In genomic region chr1:2493691-2494322, GRCh38 we compare ENCODE assay signal across 17 cellular contexts. TPM values are rescaled to one million over a fixed set of nuclear protein-coding genes. Genes with fewer than 3 reads are reported as not detected.
DNase-seq lines count a peak whose midpoint lies in the region; ATAC-seq, FAIRE-seq and TF ChIP-seq lines count a peak whose summit lies in the region.
"Had no signal": no experiment of that assay in that cellular context is flagged by ENCODE, and none has a peak within 500 bp of the region (broad histone marks: within the 10 kb centered on the region; RNA-seq: fewer than 3 reads in every experiment).

No MANE protein-coding gene starts in this region.

- intact Hi-C loops in testis (cut with DNase I; ENCODE audit: low total_unique reads): no loop called here

- H3K9me3 ChIP-seq in keratinocyte (ENCODE audit: control insufficient read depth, low read depth, low read length): no peaks in the 10 kb centered on the region
- no peaks in the 10 kb centered on the region for H3K9me3 ChIP-seq in testis

- WGBS in testis, 2 donors: 73 to 96% methylated on average over 4 to 24 of the region's 24 CpGs

- peak; percentile 27 for ATAC-seq in activated naive CD8-positive, alpha-beta T cell treated with anti-CD3 and anti-CD28 coated beads, Interleukin-2, amount 10 ng/mL, durations not matched to agents 7 days and 5 days (ENCODE audit: low read depth)
- no peak for ATAC-seq in GM18520 (IDR thresholded peaks at IDR 0.05; ENCODE audit: unreplicated experiment)
- ATAC-seq: left ventricle myocardium superior had no signal

- TF ChIP-seq CTCF in keratinocyte (optimal IDR thresholded peaks at IDR 0.05 in 1 of 3, IDR thresholded peaks at IDR 0.05 in 1 of 3, conservative IDR thresholded peaks at IDR 0.05 in 1 of 3; ENCODE audit: extremely low read depth in 1 of 3, insufficient read depth in 2 of 3, low read length in 3 of 3): no peak
- no peak for TF ChIP-seq CTCF in testis (IDR thresholded peaks at IDR 0.05)

- dilution Hi-C loops in keratinocyte (cut with MboI; ENCODE audit: extremely low pct_ligation_motif_present, low sequenced_read_pairs): no loop called here

- no peaks in the 10 kb centered on the region for H3K36me3 Mint-ChIP-seq in activated naive CD8-positive, alpha-beta T cell treated with anti-CD3 and anti-CD28 coated beads, Interleukin-2, amount 10 ng/mL, durations not matched to agents 7 days and 5 days

- H3K27me3 Mint-ChIP-seq in activated naive CD8-positive, alpha-beta T cell treated with anti-CD3 and anti-CD28 coated beads, Interleukin-2, amount 10 ng/mL, durations not matched to agents 7 days and 5 days: no peaks in the 10 kb centered on the region

- H3K36me3 ChIP-seq in keratinocyte (ENCODE audit: control insufficient read depth in 2 of 2, extremely low read depth in 1 of 2, insufficient read depth in 2 of 2, low read length in 2 of 2): peaks cover 20 to 31% of the 10 kb centered on the region in 2 experiments
- no peaks in the 10 kb centered on the region for H3K36me3 ChIP-seq in testis (ENCODE audit: low read depth, missing control alignments)

- POLR2A ChIA-PET in activated naive CD8-positive, alpha-beta T cell treated with anti-CD3 and anti-CD28 coated beads, Interleukin-2, amount 10 ng/mL, durations not matched to agents 7 days and 5 days (lab: Charles Lee): interaction anchor here (1.7 kb wide), 1 partner anchor 53 kb away, joined by 7 read pairs; no protein-coding TSS in a partner anchor

- peaks cover 11% of the 10 kb centered on the region for H3K4me1 Mint-ChIP-seq in activated naive CD8-positive, alpha-beta T cell treated with anti-CD3 and anti-CD28 coated beads, Interleukin-2, amount 10 ng/mL, durations not matched to agents 7 days and 5 days

- H3K4me3 Mint-ChIP-seq in activated naive CD8-positive, alpha-beta T cell treated with anti-CD3 and anti-CD28 coated beads, Interleukin-2, amount 10 ng/mL, durations not matched to agents 7 days and 5 days: no peak overlapping the region
- H3K4me3 Mint-ChIP-seq: activated naive CD4-positive, alpha-beta T cell treated with anti-CD3 and anti-CD28 coated beads for 36 hours had no signal

- H3K27me3 ChIP-seq in keratinocyte (ENCODE audit: control insufficient read depth, extremely low read depth, insufficient read depth, low read length) (no peaks in the 10 kb centered on the region), testis (no peaks in the 10 kb centered on the region)

- no peak for FAIRE-seq in keratinocyte (lab: Jason Lieb, UNC)

- no peaks in the 10 kb centered on the region for H3K9me1 ChIP-seq in keratinocyte (ENCODE audit: control insufficient read depth, extremely low read depth, insufficient read depth, low read length)

- no peak for TF ChIP-seq POLR2A in testis (IDR thresholded peaks at IDR 0.05)

- H3K9me3 Mint-ChIP-seq in activated naive CD8-positive, alpha-beta T cell treated with anti-CD3 and anti-CD28 coated beads, Interleukin-2, amount 10 ng/mL, durations not matched to agents 7 days and 5 days: no peaks in the 10 kb centered on the region

- no peak overlapping the region for H3K4me3 ChIP-seq in keratinocyte (ENCODE audit: control insufficient read depth in 2 of 3, extremely low read depth in 1 of 3, insufficient read depth in 2 of 3, low read depth in 1 of 3, low read length in 3 of 3)
- H3K4me3 ChIP-seq in testis: no peak overlapping the region
- H3K4me3 ChIP-seq: SK-N-MC had no signal

- peak overlapping the region; percentile 16 for H3K4me2 ChIP-seq in keratinocyte (ENCODE audit: control insufficient read depth, extremely low read depth, insufficient read depth, low read depth, low read length)

- peaks cover 10% of the 10 kb centered on the region for H3K4me1 ChIP-seq in keratinocyte (ENCODE audit: control insufficient read depth, extremely low read depth, insufficient read depth, low read length)
- no peaks in the 10 kb centered on the region for H3K4me1 ChIP-seq in testis
- H3K4me1 ChIP-seq: parathyroid adenoma had no signal

- peaks cover 7% of the 10 kb centered on the region for H4K20me1 ChIP-seq in keratinocyte (ENCODE audit: control insufficient read depth, extremely low read depth, insufficient read depth, low read length)

- H3K9ac ChIP-seq in keratinocyte (ENCODE audit: control insufficient read depth, extremely low read depth, insufficient read depth, low read length): no peak overlapping the region
- H3K9ac ChIP-seq: parathyroid adenoma had no signal

- no peak overlapping the region for H2AFZ ChIP-seq in keratinocyte (ENCODE audit: control insufficient read depth, low read length)
- H2AFZ ChIP-seq: parathyroid adenoma had no signal

- DNase-seq in activated gamma-delta T cell treated with Interleukin-2 at 50 U/mL for 16 hours (peak; percentile 53), activated gamma-delta T cell (lab: John Stamatoyannopoulos, UW) (no peak), keratinocyte (ENCODE audit: low read depth, low spot score) (no peak), testis (peak; percentile 29), DMS153 (lab: John Stamatoyannopoulos, UW) (no peak), NCI-H1436 treated with DMSO at 0.1 percent for 48 hours (lab: John Stamatoyannopoulos, UW) (no peak)
- DNase-seq in activated naive CD8-positive, alpha-beta T cell treated with anti-CD3 and anti-CD28 coated beads, Interleukin-2, amount 10 ng/mL, durations not matched to agents 7 days and 5 days: no peak
- DNase-seq: activated CD4-positive, alpha-beta T cell treated with anti-CD3 and anti-CD28 coated beads for 48 hours; activated naive CD4-positive, alpha-beta T cell treated with anti-CD3 and anti-CD28 coated beads for 36 hours; left ventricle myocardium superior; NCI-H1092 treated with DMSO at 0.1 percent for 48 hours; NCI-H69; stimulated activated CD4-positive, alpha-beta T cell treated with anti-CD3 and anti-CD28 coated beads, Interleukin-2, amount 100 ng/mL, for 48 hours had no signal

- peak overlapping the region; percentile 60 for H3K27ac Mint-ChIP-seq in activated naive CD8-positive, alpha-beta T cell treated with anti-CD3 and anti-CD28 coated beads, Interleukin-2, amount 10 ng/mL, durations not matched to agents 7 days and 5 days
- H3K27ac Mint-ChIP-seq: activated naive CD4-positive, alpha-beta T cell treated with anti-CD3 and anti-CD28 coated beads for 36 hours had no signal

- no peaks in the 10 kb centered on the region for H3K79me2 ChIP-seq in keratinocyte (ENCODE audit: control insufficient read depth, insufficient read depth, low read length)
- H3K79me2 ChIP-seq: parathyroid adenoma had no signal

- H3K27ac ChIP-seq in keratinocyte (ENCODE audit: control insufficient read depth, insufficient read depth, low read length) (no peak overlapping the region), testis (no peak overlapping the region)
- H3K27ac ChIP-seq: parathyroid adenoma, SK-N-MC had no signal

RNA-seq across cellular contexts. Expression of gene PLCH2, which starts 17.7 kb away (rescaled TPM):
- 10 to 100 TPM; 28.2 to 30.3 TPM for total RNA-seq in activated naive CD8-positive, alpha-beta T cell treated with anti-CD3 and anti-CD28 coated beads, Interleukin-2, amount 10 ng/mL, durations not matched to agents 7 days and 5 days
- polyA plus RNA-seq in keratinocyte: 57.4 to 74.0 TPM (median 66.3 TPM) in 3 replicates
- polyA plus RNA-seq in keratinocyte (2011; ENCODE audit: low read depth): 17.9 TPM
- polyA plus RNA-seq in keratinocyte (2011; cell fraction: cytosol; rRNA removed): 24.2 and 50.6 TPM in 2 replicates
- polyA plus RNA-seq in keratinocyte (2011; cell fraction: nucleus; rRNA removed): 215 and 298 TPM in 2 replicates
- polyA plus RNA-seq in keratinocyte (2012; ENCODE audit: low replicate concordance): 46.5 and 86.1 TPM in 2 replicates
- 57.0 to 77.1 TPM (median 64.7 TPM) in 3 replicates for polyA minus RNA-seq in keratinocyte
- 123 TPM for polyA minus RNA-seq in keratinocyte (2011; cell fraction: cytosol; rRNA and poly(A)+ RNA removed)
- polyA minus RNA-seq in keratinocyte (2011; cell fraction: nucleus; rRNA and poly(A)+ RNA removed): 170 and 173 TPM in 2 replicates
- 1 to 10 TPM; 5.7 to 6.5 TPM for total RNA-seq in testis
- polyA plus RNA-seq in testis (ENCODE audit: insufficient read depth, low read depth, low replicate concordance): 2.7 TPM

RNA-seq across cellular contexts. Expression of gene PANK4, which starts 32.6 kb away (rescaled TPM):
- 10 to 100 TPM; 86.5 to 88.9 TPM for total RNA-seq in activated naive CD8-positive, alpha-beta T cell treated with anti-CD3 and anti-CD28 coated beads, Interleukin-2, amount 10 ng/mL, durations not matched to agents 7 days and 5 days
- polyA plus RNA-seq in keratinocyte (14.5 to 15.7 TPM (median 14.8 TPM) in 3 replicates), testis (ENCODE audit: insufficient read depth, low read depth, low replicate concordance) (23.2 TPM)
- 9.0 TPM for polyA plus RNA-seq in keratinocyte (2011; ENCODE audit: low read depth)
- 5.7 and 7.6 TPM in 2 replicates for polyA plus RNA-seq in keratinocyte (2011; cell fraction: cytosol; rRNA removed)
- polyA plus RNA-seq in keratinocyte (2011; cell fraction: nucleus; rRNA removed): 27.9 and 28.9 TPM in 2 replicates
- polyA plus RNA-seq in keratinocyte (2012; ENCODE audit: low replicate concordance): 14.0 and 15.0 TPM in 2 replicates
- polyA minus RNA-seq in keratinocyte: 13.7 to 21.6 TPM (median 14.6 TPM) in 3 replicates
- 35.5 TPM for polyA minus RNA-seq in keratinocyte (2011; cell fraction: cytosol; rRNA and poly(A)+ RNA removed)
- polyA minus RNA-seq in keratinocyte (2011; cell fraction: nucleus; rRNA and poly(A)+ RNA removed): 17.4 and 21.3 TPM in 2 replicates
- 10 to 100 TPM; 65.9 to 84.7 TPM for total RNA-seq in testis

RNA-seq across cellular contexts. Expression of gene HES5, which starts 36.3 kb away (rescaled TPM):
- not detected for total RNA-seq in activated naive CD8-positive, alpha-beta T cell treated with anti-CD3 and anti-CD28 coated beads, Interleukin-2, amount 10 ng/mL, durations not matched to agents 7 days and 5 days
- polyA plus RNA-seq in keratinocyte (0.33 to 0.44 TPM (median 0.37 TPM) in 3 replicates), testis (ENCODE audit: insufficient read depth, low read depth, low replicate concordance) (1.1 TPM)
- polyA plus RNA-seq in keratinocyte (2011; ENCODE audit: low read depth): 0.75 TPM
- 0.16 TPM in 2 replicates for polyA plus RNA-seq in keratinocyte (2011; cell fraction: cytosol; rRNA removed)
- polyA plus RNA-seq in keratinocyte (2011; cell fraction: nucleus; rRNA removed): 0.43 and 0.46 TPM in 2 replicates
- polyA plus RNA-seq in keratinocyte (2012; ENCODE audit: low replicate concordance): 0.33 and 2.0 TPM in 2 replicates
- 0.72 to 2.0 TPM (median 1.0 TPM) in 3 replicates for polyA minus RNA-seq in keratinocyte
- polyA minus RNA-seq in keratinocyte (2011; cell fraction: cytosol; rRNA and poly(A)+ RNA removed): 11.1 TPM
- 0.47 and 2.1 TPM in 2 replicates for polyA minus RNA-seq in keratinocyte (2011; cell fraction: nucleus; rRNA and poly(A)+ RNA removed)
- total RNA-seq in testis: 1 to 10 TPM; 2.8 to 4.2 TPM
- total RNA-seq: activated naive CD4-positive, alpha-beta T cell treated with anti-CD3 and anti-CD28 coated beads for 36 hours; glomerular endothelial cell had no signal

Comparison
In these comparisons a context has a peak if more than half of its experiments do, and no peak if none do; other contexts are left out.
1. DNase-seq: peak in activated gamma-delta T cell treated with Interleukin-2 at 50 U/mL for 16 hours (single experiment) and testis (single experiment); none in activated gamma-delta T cell (single experiment), activated naive CD8-positive, alpha-beta T cell treated with anti-CD3 and anti-CD28 coated beads, Interleukin-2, amount 10 ng/mL, durations not matched to agents 7 days and 5 days (single experiment), keratinocyte (single experiment), DMS153 (single experiment) and NCI-H1436 treated with DMSO at 0.1 percent for 48 hours (single experiment).